Comparison of ENCODE assay signal across 22 cellular contexts in genomic region chr7:13826752-13827151, GRCh38.
DNase-seq lines count a peak whose midpoint lies in the region; FAIRE-seq and TF ChIP-seq lines count a peak whose summit lies in the region.
"Had no signal": no experiment of that assay in that cellular context is flagged by ENCODE, and none has a peak within 500 bp of the region (broad histone marks: within the 10 kb centered on the region; RNA-seq: fewer than 3 reads in every experiment).

No MANE protein-coding gene starts in this region.

- no peaks in the 10 kb centered on the region for H3K36me3 Mint-ChIP-seq in astrocyte (ENCODE audit: low read depth, unreplicated experiment)
- no peaks in the 10 kb centered on the region for H3K36me3 Mint-ChIP-seq in CD14-positive monocyte
- H3K36me3 Mint-ChIP-seq: CD8-positive, alpha-beta T cell had no signal

- H3K27ac ChIP-seq in astrocyte (ENCODE audit: low read depth, low read length) (no peak overlapping the region), smooth muscle cell (ENCODE audit: low read depth) (peak overlapping the region; percentile 68)
- H3K27ac ChIP-seq: BLaER1 treated with 17β-estradiol and CSF1 and Interleukin-3, amounts not matched to agents 10 nM and 100 nM; HL-60; KMS-11; SJCRH30 had no signal

- no peak overlapping the region for H3K4me3 ChIP-seq in astrocyte (ENCODE audit: insufficient read depth, low read depth, low read length)
- no peak overlapping the region for H3K4me3 ChIP-seq in smooth muscle cell
- H3K4me3 ChIP-seq: BLaER1 treated with 17β-estradiol and CSF1 and Interleukin-3, amounts not matched to agents 10 nM and 100 nM; HAP-1; SJCRH30 had no signal

- WGBS in smooth muscle cell (ENCODE audit: low lambda C conversion rate), result 66% methylated on average over 4 of the region's 4 CpGs

- H3K9ac ChIP-seq in astrocyte (ENCODE audit: low read length), result no peak overlapping the region
- H3K9ac ChIP-seq in smooth muscle cell (ENCODE audit: low read depth), result no peak overlapping the region
- H3K9ac ChIP-seq: BLaER1 treated with 17β-estradiol and CSF1 and Interleukin-3, amounts not matched to agents 10 nM and 100 nM; KMS-11 had no signal

- H3K4me2 ChIP-seq in astrocyte (ENCODE audit: low read length) (no peak overlapping the region), smooth muscle cell (no peak overlapping the region)
- H3K4me2 ChIP-seq: BLaER1 treated with 17β-estradiol and CSF1 and Interleukin-3, amounts not matched to agents 10 nM and 100 nM; KMS-11 had no signal

- H3K27ac Mint-ChIP-seq in astrocyte (ENCODE audit: unreplicated experiment) (no peak overlapping the region), CD14-positive monocyte (no peak overlapping the region)
- H3K27ac Mint-ChIP-seq: CD8-positive, alpha-beta T cell had no signal

- no peaks in the 10 kb centered on the region for H3K9me3 Mint-ChIP-seq in astrocyte (ENCODE audit: unreplicated experiment)
- H3K9me3 Mint-ChIP-seq in CD14-positive monocyte, result peaks cover 0 to 7% (median 3%) of the 10 kb centered on the region in 7 donors
- H3K9me3 Mint-ChIP-seq: CD8-positive, alpha-beta T cell had no signal

- intact Hi-C loops in CD14-positive monocyte (cut with micrococcal nuclease), result no loop called here

- no peaks in the 10 kb centered on the region for H3K79me2 ChIP-seq in astrocyte (ENCODE audit: insufficient read depth, low read length)
- H3K79me2 ChIP-seq in smooth muscle cell (ENCODE audit: low read depth), result no peaks in the 10 kb centered on the region

- no peaks in the 10 kb centered on the region for H3K27me3 ChIP-seq in astrocyte (ENCODE audit: insufficient read depth, low read length)
- no peaks in the 10 kb centered on the region for H3K27me3 ChIP-seq in smooth muscle cell (ENCODE audit: low read depth)
- H3K27me3 ChIP-seq: SJCRH30 had no signal

- no peaks in the 10 kb centered on the region for H3K9me3 ChIP-seq in astrocyte (ENCODE audit: insufficient read depth, low read depth, low read length)
- no peaks in the 10 kb centered on the region for H3K9me3 ChIP-seq in smooth muscle cell (replicated peaks; ENCODE audit: low read depth)
- H3K9me3 ChIP-seq: BLaER1 treated with 17β-estradiol and CSF1 and Interleukin-3, amounts not matched to agents 10 nM and 100 nM; HAP-1 had no signal

- H3K4me3 Mint-ChIP-seq in astrocyte (ENCODE audit: unreplicated experiment) (no peak overlapping the region), CD14-positive monocyte (no peak overlapping the region)
- H3K4me3 Mint-ChIP-seq: CD8-positive, alpha-beta T cell had no signal

- H3K4me1 ChIP-seq in astrocyte (ENCODE audit: insufficient read depth, low read length), result no peaks in the 10 kb centered on the region
- H3K4me1 ChIP-seq in smooth muscle cell (ENCODE audit: low read depth), result peaks cover 20% of the 10 kb centered on the region

- TF ChIP-seq CTCF in astrocyte (IDR thresholded peaks at IDR 0.05; ENCODE audit: insufficient read depth, low read depth, low read length) (no peak), smooth muscle cell (IDR thresholded peaks at IDR 0.05; ENCODE audit: borderline replicate concordance, insufficient read depth, poor library complexity, severe bottlenecking) (no peak), CD14-positive monocyte (IDR thresholded peaks at IDR 0.05) (no peak)

- H3K27me3 Mint-ChIP-seq in astrocyte (ENCODE audit: low read depth, unreplicated experiment), result no peaks in the 10 kb centered on the region
- H3K27me3 Mint-ChIP-seq in CD14-positive monocyte (ENCODE audit: low read depth in 3 of 3), result no peaks in the 10 kb centered on the region

- DNase-seq in ELR (ENCODE audit: low read depth) (peak; percentile 74), HT1080 (ENCODE audit: low read depth) (peak; percentile 12), astrocyte (ENCODE audit: low read depth) (peak; percentile 32), smooth muscle cell (lab: John Stamatoyannopoulos, UW; ENCODE audit: unreplicated experiment) (no peak), 8988T (no peak), NCI-H2171 treated with DMSO at 0.1 percent for 48 hours (lab: John Stamatoyannopoulos, UW) (no peak), CD14-positive monocyte (ENCODE audit: low spot score) (no peak)
- DNase-seq: CD8-positive, alpha-beta T cell; DND-41; NCI-H1092 treated with DMSO at 0.1 percent for 48 hours; NCI-H1436 treated with DMSO at 0.1 percent for 48 hours; NCI-H1930; NCI-H226; NCI-H510A treated with DMSO at 0.1 percent for 48 hours; NCI-H748 treated with DMSO at 0.1 percent for 48 hours; SJCRH30 had no signal

- FAIRE-seq in astrocyte (lab: Jason Lieb, UNC), result no peak
- FAIRE-seq: GM12892, GM19239 had no signal

- H3K4me1 Mint-ChIP-seq in astrocyte (ENCODE audit: low read depth, unreplicated experiment), result peaks cover 3% of the 10 kb centered on the region
- no peaks in the 10 kb centered on the region for H3K4me1 Mint-ChIP-seq in CD14-positive monocyte

- H2AFZ ChIP-seq in astrocyte (ENCODE audit: low read depth, low read length), result no peak overlapping the region
- no peak overlapping the region for H2AFZ ChIP-seq in smooth muscle cell (ENCODE audit: low read depth)

- H3F3A ChIP-seq in smooth muscle cell (ENCODE audit: low read depth), result no peaks in the 10 kb centered on the region

- H3K36me3 ChIP-seq in astrocyte (ENCODE audit: insufficient read depth, low read length), result no peaks in the 10 kb centered on the region
- H3K36me3 ChIP-seq in smooth muscle cell (ENCODE audit: low read depth), result no peaks in the 10 kb centered on the region
- H3K36me3 ChIP-seq: BLaER1 treated with 17β-estradiol and CSF1 and Interleukin-3, amounts not matched to agents 10 nM and 100 nM; HAP-1; SJCRH30 had no signal

- no peaks in the 10 kb centered on the region for H4K20me1 ChIP-seq in astrocyte (ENCODE audit: insufficient read depth, low read length)
- H4K20me1 ChIP-seq in smooth muscle cell (ENCODE audit: low read depth), result no peaks in the 10 kb centered on the region
- H4K20me1 ChIP-seq: BLaER1 treated with 17β-estradiol and CSF1 and Interleukin-3, amounts not matched to agents 10 nM and 100 nM had no signal

Comparison
In these comparisons a context has a peak if more than half of its experiments do, and no peak if none do; other contexts are left out.
1. DNase-seq: peak in ELR (single experiment), HT1080 (single experiment) and astrocyte (single experiment); none in smooth muscle cell (single experiment), 8988T (single experiment), NCI-H2171 treated with DMSO at 0.1 percent for 48 hours (single experiment) and CD14-positive monocyte (single experiment).